In genomic region chr1:167722870-167723251, GRCh38 we compare ENCODE assay signal across 8 cellular contexts. TPM values are rescaled to one million over a fixed set of nuclear protein-coding genes. Genes with fewer than 3 reads are reported as not detected.
DNase-seq lines count a peak whose midpoint lies in the region; ATAC-seq and TF ChIP-seq lines count a peak whose summit lies in the region.

No MANE protein-coding gene starts in this region.

- intact Hi-C loops in A673 (cut with micrococcal nuclease; ENCODE audit: unreplicated experiment) (no loop called here), breast epithelium (cut with DNase I; ENCODE audit: low total_unique reads) (loop anchor here (10.0 kb wide), 1 partner anchor 82 kb away; no protein-coding TSS in a partner anchor)

- H3K4me1 ChIP-seq in A673 (ENCODE audit: insufficient read depth, low read length, poor library complexity, severe bottlenecking) = peaks cover 13% of the 10 kb centered on the region
- H3K4me1 ChIP-seq in breast epithelium = peaks cover 0 to 17% of the 10 kb centered on the region in 2 donors
- peaks cover 17 to 29% of the 10 kb centered on the region in 2 donors for H3K4me1 ChIP-seq in mucosa of rectum (ENCODE audit: control insufficient read depth in 2 of 2, insufficient read depth in 2 of 2, low read length in 2 of 2)

- no peaks in the 10 kb centered on the region for H3K27me3 ChIP-seq in A673 (replicated peaks; ENCODE audit: insufficient read depth, low read depth, low read length, poor library complexity)
- no peaks in the 10 kb centered on the region for H3K27me3 ChIP-seq in breast epithelium
- no peaks in the 10 kb centered on the region for H3K27me3 ChIP-seq in mucosa of rectum (ENCODE audit: control insufficient read depth in 2 of 2, insufficient read depth in 2 of 2, low read length in 2 of 2)

- BruUV-seq in A673 (replicated peaks; lab: Mats Ljungman, UMichigan) = no TSS peak

- POLR2A ChIA-PET in A673 (lab: Charles Lee; ENCODE audit: low non-redundant PET) = no interaction called here

- no peak for TF ChIP-seq POLR2A in breast epithelium (IDR thresholded peaks at IDR 0.05)

- peak overlapping the region; percentile 78 to 88 for H3K9ac ChIP-seq in mucosa of rectum (ENCODE audit: low read depth in 1 of 2, low read length in 2 of 2)

- no peaks in the 10 kb centered on the region for H3K9me3 ChIP-seq in A673 (ENCODE audit: low read depth, low read length, poor library complexity, severe bottlenecking)
- no peaks in the 10 kb centered on the region for H3K9me3 ChIP-seq in breast epithelium
- no peaks in the 10 kb centered on the region for H3K9me3 ChIP-seq in mucosa of rectum (ENCODE audit: control insufficient read depth in 2 of 2, low read length in 2 of 2)

- CTCF ChIA-PET in A673 (lab: Charles Lee) = no interaction called here

- no peak for TF ChIP-seq CTCF in A673 (conservative IDR thresholded peaks at IDR 0.05; ENCODE audit: low read depth, low read length)
- TF ChIP-seq CTCF in HFF-Myc (IDR thresholded peaks at IDR 0.05; ENCODE audit: low read depth, low read length, missing control alignments) = no peak
- TF ChIP-seq CTCF in breast epithelium (IDR thresholded peaks at IDR 0.05) = no peak

- no peak for ATAC-seq in HG02642 (IDR thresholded peaks at IDR 0.05; ENCODE audit: poor library complexity, unreplicated experiment)

- no peaks in the 10 kb centered on the region for H3K36me3 ChIP-seq in A673 (ENCODE audit: insufficient read depth, low read length, poor library complexity, severe bottlenecking)
- H3K36me3 ChIP-seq in breast epithelium = no peaks in the 10 kb centered on the region
- H3K36me3 ChIP-seq in mucosa of rectum (ENCODE audit: control insufficient read depth in 2 of 2, insufficient read depth in 2 of 2, low read length in 2 of 2) = no peaks in the 10 kb centered on the region

- H3K4me3 ChIP-seq in A673 (ENCODE audit: low read depth, low read length, poor library complexity, severe bottlenecking) = peak overlapping the region; percentile 97
- H3K4me3 ChIP-seq in HFF-Myc (replicated peaks; ENCODE audit: low read depth, low read length) = peak overlapping the region; percentile 84
- peak overlapping the region; percentile 83 to 100 (median 96) for H3K4me3 ChIP-seq in breast epithelium
- peak overlapping the region; percentile 87 to 89 for H3K4me3 ChIP-seq in mucosa of rectum (ENCODE audit: low read length in 2 of 2)

- peak overlapping the region; percentile 80 for H3K27ac ChIP-seq in A673 (ENCODE audit: low read depth, low read length, poor library complexity, severe bottlenecking)
- peak overlapping the region; percentile 92 to 93 for H3K27ac ChIP-seq in breast epithelium
- peak overlapping the region; percentile 89 for H3K27ac ChIP-seq in mucosa of rectum (ENCODE audit: low read depth in 2 of 2, low read length in 2 of 2)

- no peak for DNase-seq in A673 (ENCODE audit: low spot score)
- no peak for DNase-seq in HFF-Myc (ENCODE audit: extremely low read depth, low read depth)
- no peak for DNase-seq in breast epithelium (ENCODE audit: low spot score in 2 of 2)
- DNase-seq in NCI-H146 (lab: John Stamatoyannopoulos, UW) = no peak
- DNase-seq in D341Med (ENCODE audit: low spot score) = no peak
- no peak for DNase-seq in amygdala (lab: John Stamatoyannopoulos, UW)

RNA-seq across cellular contexts. Expression of gene MPZL1, which starts 1.1 kb away (rescaled TPM):
- total RNA-seq in A673 (2021) (87.8 and 90.4 TPM in 2 replicates), breast epithelium (10 to 100 TPM; 43.5 to 86.8 (median 86.2) TPM)
